ENCODE assay signal across 16 cellular contexts in genomic region chr2:230968921-230969672, GRCh38. TPM values are rescaled to one million over a fixed set of nuclear protein-coding genes. Genes with fewer than 3 reads are reported as not detected.
A peak's percentile ranks its signal among the peaks of the same experiment; 100 is the strongest.
DNase-seq lines count a peak whose midpoint lies in the region; ATAC-seq, FAIRE-seq and TF ChIP-seq lines count a peak whose summit lies in the region.
"Had no signal": no experiment of that assay in that cellular context is flagged by ENCODE, and none has a peak within 500 bp of the region (broad histone marks: within the 10 kb centered on the region; RNA-seq: fewer than 3 reads in every experiment).

No MANE protein-coding gene starts in this region.

- peak overlapping the region in 1 of 2 experiments; percentile 45; a peak in 1 of 4 replicates for H3K9ac ChIP-seq in K562 (ENCODE audit: insufficient read depth in 1 of 2, low read depth in 2 of 2, low read length in 2 of 2)

- intact Hi-C loops in K562 (cut with micrococcal nuclease) = no loop called here

- CTCF ChIA-PET in K562 (lab: Yijun Ruan, JAX; ENCODE audit: low intra/inter-chr PET ratio) = no interaction called here

- in situ Hi-C loops in K562 (cut with MboI) = no loop called here

- H3K36me3 ChIP-seq in GM06990 (ENCODE audit: control insufficient read depth, insufficient read depth, low read length) = no peaks in the 10 kb centered on the region
- H3K36me3 ChIP-seq in K562 (ENCODE audit: control insufficient read depth, insufficient read depth, low read length) = no peaks in the 10 kb centered on the region
- H3K36me3 ChIP-seq: gastroesophageal sphincter, uterus had no signal

- peak overlapping the region; percentile 46 for H3K4me2 ChIP-seq in K562 (ENCODE audit: insufficient read depth, low read length)

- no peak for FAIRE-seq in K562 (lab: Jason Lieb, UNC)

- BruUV-seq in K562 (replicated peaks; lab: Mats Ljungman, UMichigan) = no TSS peak

- H3K27ac ChIP-seq in K562 (ENCODE audit: extremely low read depth, low read depth, low read length) = no peak overlapping the region
- H3K27ac ChIP-seq: gastroesophageal sphincter, uterus had no signal

- no peaks in the 10 kb centered on the region; the same call in 1 of the 2 replicates for H3K9me3 ChIP-seq in K562 (replicated peaks; ENCODE audit: control insufficient read depth, insufficient read depth, low read depth, low read length)
- H3K9me3 ChIP-seq: gastroesophageal sphincter, uterus had no signal

- ATAC-seq in K562 = peak; percentile 51
- ATAC-seq: gastroesophageal sphincter had no signal

- H3K9me1 ChIP-seq in K562 (ENCODE audit: control insufficient read depth, insufficient read depth, low read length) = no peaks in the 10 kb centered on the region

- TF ChIP-seq CTCF in GM06990 (IDR thresholded peaks at IDR 0.05; ENCODE audit: insufficient read depth, low read length, poor library complexity, severe bottlenecking) (no peak), K562 (IDR thresholded peaks at IDR 0.05 in 2 of 3, conservative IDR thresholded peaks at IDR 0.05 in 1 of 3; ENCODE audit: insufficient read depth in 2 of 3, low read depth in 1 of 3, low read length in 3 of 3) (no peak)

- H3K27me3 ChIP-seq in GM06990 (replicated peaks; ENCODE audit: control insufficient read depth, insufficient read depth, low read length) (no peaks in the 10 kb centered on the region), K562 (ENCODE audit: control insufficient read depth in 2 of 2, insufficient read depth in 2 of 2, low read length in 2 of 2) (no peaks in the 10 kb centered on the region)
- H3K27me3 ChIP-seq: uterus had no signal

- POLR2A ChIA-PET in K562 (lab: Yijun Ruan, JAX) = no interaction called here

- H3K4me1 ChIP-seq in K562 (replicated peaks in 1 of 2; ENCODE audit: control insufficient read depth in 2 of 2, insufficient read depth in 2 of 2, low read length in 2 of 2) = peaks cover 0 to 4% of the 10 kb centered on the region in 2 experiments; a peak in 2 of 5 replicates
- H3K4me1 ChIP-seq: gastroesophageal sphincter, uterus had no signal

- no peaks in the 10 kb centered on the region for H3K79me2 ChIP-seq in K562 (ENCODE audit: control insufficient read depth, insufficient read depth, low read length)

- peak overlapping the region; percentile 81 for H2AFZ ChIP-seq in K562 (ENCODE audit: low read depth, low read length)

- no peak for TF ChIP-seq POLR2A in K562 (conservative IDR thresholded peaks at IDR 0.05)

- H4K20me1 ChIP-seq in K562 (replicated peaks; ENCODE audit: control insufficient read depth, insufficient read depth, low read length) = no peaks in the 10 kb centered on the region

- no peak for TF ChIP-seq EP300 in K562 (IDR thresholded peaks at IDR 0.05; ENCODE audit: low read length)

- H3K4me3 ChIP-seq in GM06990 (replicated peaks; ENCODE audit: low read depth, low read length) (peak overlapping the region; percentile 57), K562 (peak overlapping the region; percentile 20; the same call in 1 of the 2 replicates)
- H3K4me3 ChIP-seq: gastroesophageal sphincter had no signal

- WGBS in K562 (ENCODE audit: insufficient coverage, low coverage, missing lambda C conversion rate) = 14% methylated on average over 15 of the region's 16 CpGs

- no peak for TF ChIP-seq RAD21 in K562 (CRISPR knock-in tag; conservative IDR thresholded peaks at IDR 0.05 in 1 of 2, IDR thresholded peaks at IDR 0.05 in 1 of 2)

- DNase-seq in A172 (ENCODE audit: low spot score) = peak; percentile 67
- DNase-seq in GM06990 (ENCODE audit: extremely low read depth, insufficient read length) = no peak
- DNase-seq in NCI-H1048 (lab: John Stamatoyannopoulos, UW) = peak; percentile 5
- peak in 1 of 4 experiments; percentile 16 for DNase-seq in K562 (ENCODE audit: extremely low read depth in 1 of 4, low spot score in 3 of 4)
- no peak for DNase-seq in COR-L47 (lab: John Stamatoyannopoulos, UW)
- no peak for DNase-seq in islet precursor cell
- DNase-seq in NCI-H2227 treated with DMSO at 0.1 percent for 48 hours (lab: John Stamatoyannopoulos, UW) = no peak
- DNase-seq in NCI-H1694 (lab: John Stamatoyannopoulos, UW) = no peak
- DNase-seq: amygdala; NCI-H446; stimulated activated CD4-positive, alpha-beta T cell treated with anti-CD3 and anti-CD28 coated beads, Interleukin-12 subunit alpha, Interleukin-12 subunit beta, amount 100 ng/mL, for 4 hours; uterus had no signal

TF ChIP-seq in K562, 482 proteins besides CTCF, POLR2A, EP300 and RAD21:
- TF ChIP-seq POU5F1 (IDR thresholded peaks at IDR 0.05; ENCODE audit: borderline replicate concordance, low read depth, low read length, partially characterized antibody) (no peak), PHF8 (IDR thresholded peaks at IDR 0.05; ENCODE audit: borderline replicate concordance, low read length) (peak; percentile 14; the same call in 1 of the 2 replicates)

RNA-seq across cellular contexts. Expression of gene SPATA3, which starts 26.8 kb away (rescaled TPM):
- total RNA-seq in A172 (2014; rRNA removed; shearing (Covaris generic)) = not detected in 2 replicates
- total RNA-seq in K562 (2011; cell fraction: chromatin; rRNA removed; ENCODE audit: low replicate concordance) = not detected in 2 replicates
- total RNA-seq in K562 (2011; cell fraction: nucleolus; rRNA removed) = not detected in 2 replicates
- total RNA-seq in K562 (2011; cell fraction: nucleoplasm; rRNA removed) = not detected in 2 replicates
- not detected in 2 replicates for total RNA-seq in K562 (2014; rRNA removed)
- total RNA-seq in K562 (2014; rRNA removed; fragmentation: Illumina TruSeq; extraction: Trizol) = not detected in 2 replicates
- total RNA-seq in K562 (2015; rRNA removed; fragmentation: Illumina TruSeq; extraction: Trizol) = not detected in 2 replicates
- total RNA-seq in K562 (2021) = not detected in 2 replicates
- not detected in 2 replicates for polyA plus RNA-seq in K562 (2011; rRNA removed)
- not detected in 2 replicates for polyA plus RNA-seq in K562 (2011; cell fraction: cytosol; rRNA removed)
- polyA plus RNA-seq in K562 (2011; cell fraction: nucleus; rRNA removed) = not detected in 2 replicates
- polyA plus RNA-seq in K562 (2012) = not detected in 2 replicates
- polyA plus RNA-seq in K562 (2014; fragmentation: Illumina TruSeq; extraction: Trizol) = not detected in 2 replicates
- polyA plus RNA-seq in K562 (2014; fragmentation: Nextera tagmentation; extraction: Ambion mirVana) = not detected
- not detected in 2 replicates for polyA plus RNA-seq in K562 (2014; rRNA removed)
- polyA minus RNA-seq in K562 (2011; rRNA and poly(A)+ RNA removed) = not detected in 2 replicates
- polyA minus RNA-seq in K562 (2011; cell fraction: cytosol; rRNA and poly(A)+ RNA removed) = not detected in 2 replicates
- not detected in 2 replicates for polyA minus RNA-seq in K562 (2011; cell fraction: nucleus; rRNA and poly(A)+ RNA removed)
- total RNA-seq: dermis microvascular lymphatic vessel endothelial cell, gastroesophageal sphincter, H4, neural crest cell, uterus had no signal

RNA-seq across cellular contexts. Expression of gene GPR55, which starts 44.1 kb away (rescaled TPM):
- total RNA-seq in A172 (2014; rRNA removed; shearing (Covaris generic)) = 0.24 TPM in 1 of 2 replicates, not detected in the other
- 1.3 and 2.8 TPM in 2 replicates for total RNA-seq in K562 (2011; cell fraction: chromatin; rRNA removed; ENCODE audit: low replicate concordance)
- total RNA-seq in K562 (2011; cell fraction: nucleolus; rRNA removed) = 2.0 and 2.2 TPM in 2 replicates
- total RNA-seq in K562 (2011; cell fraction: nucleoplasm; rRNA removed) = 1.5 and 2.7 TPM in 2 replicates
- 0.08 and 0.18 TPM in 2 replicates for total RNA-seq in K562 (2014; rRNA removed)
- total RNA-seq in K562 (2014; rRNA removed; fragmentation: Illumina TruSeq; extraction: Trizol) = 0.11 and 0.16 TPM in 2 replicates
- 0.34 and 0.36 TPM in 2 replicates for total RNA-seq in K562 (2015; rRNA removed; fragmentation: Illumina TruSeq; extraction: Trizol)
- total RNA-seq in K562 (2021) = 0.07 and 0.18 TPM in 2 replicates
- 0.32 and 0.49 TPM in 2 replicates for polyA plus RNA-seq in K562 (2011; rRNA removed)
- 0.34 and 0.49 TPM in 2 replicates for polyA plus RNA-seq in K562 (2011; cell fraction: cytosol; rRNA removed)
- 0.95 and 1.7 TPM in 2 replicates for polyA plus RNA-seq in K562 (2011; cell fraction: nucleus; rRNA removed)
- 1.2 and 1.4 TPM in 2 replicates for polyA plus RNA-seq in K562 (2012)
- polyA plus RNA-seq in K562 (2014; fragmentation: Illumina TruSeq; extraction: Trizol) = 0.16 and 0.19 TPM in 2 replicates
- polyA plus RNA-seq in K562 (2014; fragmentation: Nextera tagmentation; extraction: Ambion mirVana) = under 1 TPM; 0.27 to 0.34 TPM
- 0.36 and 0.73 TPM in 2 replicates for polyA plus RNA-seq in K562 (2014; rRNA removed)
- polyA minus RNA-seq in K562 (2011; rRNA and poly(A)+ RNA removed) = 0.45 and 0.46 TPM in 2 replicates
- not detected in 2 replicates for polyA minus RNA-seq in K562 (2011; cell fraction: cytosol; rRNA and poly(A)+ RNA removed)
- 1.00 and 1.1 TPM in 2 replicates for polyA minus RNA-seq in K562 (2011; cell fraction: nucleus; rRNA and poly(A)+ RNA removed)
- total RNA-seq: dermis microvascular lymphatic vessel endothelial cell, neural crest cell, uterus had no signal

Comparison
In these comparisons a context has a peak if more than half of its experiments do, and no peak if none do; other contexts are left out.
1. DNase-seq: peak in A172 (single experiment) and NCI-H1048 (single experiment); none in GM06990 (single experiment), COR-L47 (single experiment), islet precursor cell (single experiment), NCI-H2227 treated with DMSO at 0.1 percent for 48 hours (single experiment) and NCI-H1694 (single experiment).